In the genomic region with DNA sequence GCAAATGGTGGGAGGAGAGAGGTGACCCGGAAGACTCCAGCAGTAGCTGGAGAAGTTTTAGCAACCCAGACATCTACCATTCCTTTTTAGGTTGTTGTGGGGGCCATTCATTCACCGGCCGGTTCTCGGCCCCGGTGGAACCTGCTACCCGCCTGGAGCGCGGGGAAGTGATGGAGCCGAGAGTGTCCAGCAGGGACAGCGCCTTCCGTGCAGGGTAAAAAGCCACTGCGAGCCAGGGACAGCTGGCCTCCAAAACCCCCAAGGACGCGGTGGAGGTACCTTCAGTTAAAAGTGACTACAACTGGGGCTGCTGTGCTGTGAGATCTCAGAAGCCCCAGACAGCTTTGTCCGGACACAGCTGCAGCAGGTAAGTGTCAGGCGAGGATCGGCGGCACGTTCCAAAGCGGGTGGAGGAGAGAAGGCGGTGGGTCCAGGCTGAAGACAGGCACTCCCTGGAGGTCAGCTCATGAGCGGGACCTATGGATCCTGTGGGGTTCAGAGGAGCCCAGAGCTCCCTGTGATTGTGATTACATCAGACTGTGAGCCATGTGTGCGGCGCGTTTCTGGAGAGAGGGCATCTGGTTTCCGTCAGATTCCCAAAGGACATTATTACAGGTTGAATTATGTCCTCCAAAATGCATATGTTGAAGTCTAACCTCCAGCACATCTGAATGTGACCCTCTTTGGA, we compare ENCODE assay signal across 1 cellular context.
TF ChIP-seq lines count a peak whose summit lies in the region.

No MANE protein-coding gene starts in this region.

TF ChIP-seq in SK-N-SH treated with all-trans-retinoic acid at 6 μM for 48 hours, 23 proteins besides CTCF, POLR2A, EP300 and RAD21 (continued from another document):
- TF ChIP-seq, protein P1, sequence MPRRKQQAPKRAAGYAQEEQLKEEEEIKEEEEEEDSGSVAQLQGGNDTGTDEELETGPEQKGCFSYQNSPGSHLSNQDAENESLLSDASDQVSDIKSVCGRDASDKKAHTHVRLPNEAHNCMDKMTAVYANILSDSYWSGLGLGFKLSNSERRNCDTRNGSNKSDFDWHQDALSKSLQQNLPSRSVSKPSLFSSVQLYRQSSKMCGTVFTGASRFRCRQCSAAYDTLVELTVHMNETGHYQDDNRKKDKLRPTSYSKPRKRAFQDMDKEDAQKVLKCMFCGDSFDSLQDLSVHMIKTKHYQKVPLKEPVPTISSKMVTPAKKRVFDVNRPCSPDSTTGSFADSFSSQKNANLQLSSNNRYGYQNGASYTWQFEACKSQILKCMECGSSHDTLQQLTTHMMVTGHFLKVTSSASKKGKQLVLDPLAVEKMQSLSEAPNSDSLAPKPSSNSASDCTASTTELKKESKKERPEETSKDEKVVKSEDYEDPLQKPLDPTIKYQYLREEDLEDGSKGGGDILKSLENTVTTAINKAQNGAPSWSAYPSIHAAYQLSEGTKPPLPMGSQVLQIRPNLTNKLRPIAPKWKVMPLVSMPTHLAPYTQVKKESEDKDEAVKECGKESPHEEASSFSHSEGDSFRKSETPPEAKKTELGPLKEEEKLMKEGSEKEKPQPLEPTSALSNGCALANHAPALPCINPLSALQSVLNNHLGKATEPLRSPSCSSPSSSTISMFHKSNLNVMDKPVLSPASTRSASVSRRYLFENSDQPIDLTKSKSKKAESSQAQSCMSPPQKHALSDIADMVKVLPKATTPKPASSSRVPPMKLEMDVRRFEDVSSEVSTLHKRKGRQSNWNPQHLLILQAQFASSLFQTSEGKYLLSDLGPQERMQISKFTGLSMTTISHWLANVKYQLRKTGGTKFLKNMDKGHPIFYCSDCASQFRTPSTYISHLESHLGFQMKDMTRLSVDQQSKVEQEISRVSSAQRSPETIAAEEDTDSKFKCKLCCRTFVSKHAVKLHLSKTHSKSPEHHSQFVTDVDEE (CRISPR knock-in tag; IDR thresholded peaks at IDR 0.05) = peak; percentile 96
